1 cellular context compared by ENCODE assay signal in the genomic region with DNA sequence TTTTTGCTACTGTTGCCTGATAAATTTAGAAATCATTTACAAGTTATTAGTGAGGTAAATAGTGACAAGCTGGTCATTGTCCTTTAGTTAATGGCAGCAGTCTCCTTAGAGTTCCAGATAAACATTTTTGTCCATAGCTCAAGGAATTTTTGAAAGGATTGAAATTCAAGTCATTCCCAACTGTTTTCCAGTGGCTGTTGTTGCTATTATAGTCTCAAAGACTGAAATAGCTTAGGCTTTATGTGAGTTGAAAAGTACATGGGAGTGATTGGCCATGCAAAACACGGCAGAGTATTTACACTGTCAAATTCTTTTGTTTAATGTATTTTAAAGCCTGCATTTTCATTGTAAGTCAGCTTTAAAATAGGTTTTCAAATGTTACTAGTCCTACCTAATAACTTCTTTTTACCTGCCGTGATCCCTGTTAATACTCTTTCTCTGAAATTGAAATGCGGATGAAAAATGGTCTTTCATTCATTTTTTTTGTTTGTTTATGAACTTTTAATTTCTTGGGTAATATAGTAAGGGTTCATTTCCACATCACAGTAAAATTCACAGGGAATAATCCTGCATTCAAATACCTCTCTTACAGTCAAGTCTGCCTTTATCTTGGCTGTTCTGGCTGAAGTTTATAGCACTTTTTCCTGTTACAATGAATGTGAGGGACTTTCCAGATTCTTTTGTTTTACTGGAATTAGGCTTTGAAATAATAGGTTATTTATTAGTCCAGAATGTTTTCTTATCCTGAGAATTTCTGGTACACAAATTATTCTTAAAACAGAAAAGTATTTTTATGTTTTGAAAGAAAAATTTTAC.
TF ChIP-seq lines count a peak whose summit lies in the region.

No MANE protein-coding gene starts in this region.

TF ChIP-seq in endothelial cell of umbilical vein, 7 proteins besides CTCF, POLR2A, EP300 and RAD21:
- TF ChIP-seq JUN (IDR thresholded peaks at IDR 0.05; ENCODE audit: borderline replicate concordance, insufficient read depth, insufficient read length, low read depth) (no peak), FOS (IDR thresholded peaks at IDR 0.05; ENCODE audit: borderline replicate concordance, insufficient read depth, low read length) (no peak), MYC (IDR thresholded peaks at IDR 0.05; ENCODE audit: low read depth, low read length) (no peak), GATA2 (IDR thresholded peaks at IDR 0.05; ENCODE audit: insufficient read depth, insufficient read length, low read depth, low read length) (no peak), EZH2 (IDR thresholded peaks at IDR 0.05; ENCODE audit: borderline replicate concordance, low read depth, low read length, severe bottlenecking) (no peak)
